Comparison of ENCODE assay signal across 8 cellular contexts in the genomic region with DNA sequence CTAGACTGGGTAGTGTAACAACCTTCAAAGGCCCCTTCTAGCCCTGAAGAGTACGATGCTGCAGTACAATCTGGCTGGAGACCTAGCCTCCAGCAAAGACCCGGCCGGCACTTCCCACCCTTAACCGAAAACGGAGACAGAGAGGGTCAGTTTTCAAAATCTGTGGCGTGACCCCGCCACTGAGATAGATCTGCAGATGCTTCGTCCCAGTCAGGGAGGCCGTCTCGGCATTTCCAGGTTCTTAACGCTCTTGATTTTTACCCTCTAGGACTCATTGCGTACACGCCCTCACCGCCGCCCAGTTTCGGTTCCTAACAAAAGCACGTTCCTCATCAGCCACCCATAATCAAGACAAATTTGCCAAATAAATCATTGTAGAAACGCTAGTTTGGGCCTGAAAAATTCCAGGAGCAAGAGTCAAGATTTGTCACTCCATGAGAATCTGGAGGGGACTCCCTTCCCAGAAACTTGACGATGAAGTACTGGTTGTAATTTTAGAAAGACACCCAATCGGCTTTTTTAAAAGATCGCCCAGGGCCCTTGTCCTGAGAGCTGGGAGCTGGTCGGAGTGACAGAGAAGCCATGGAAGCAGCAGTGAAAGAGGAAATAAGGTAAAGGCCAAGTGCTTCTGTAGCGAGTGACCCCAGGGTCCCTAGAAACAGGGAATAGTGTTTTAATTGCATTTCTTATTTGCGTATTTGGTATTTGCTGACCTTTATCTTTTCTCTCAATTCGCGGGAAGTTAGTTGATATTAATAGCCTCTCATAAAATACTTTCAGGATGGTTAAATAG. TPM values are rescaled to one million over a fixed set of nuclear protein-coding genes. Genes with fewer than 3 reads are reported as not detected.
DNase-seq lines count a peak whose midpoint lies in the region; ATAC-seq and TF ChIP-seq lines count a peak whose summit lies in the region.

No MANE protein-coding gene starts in this region.

- H2AFZ ChIP-seq in ACC112 (ENCODE audit: low read length, unreplicated experiment) (peak overlapping the region; percentile 80), neuron (ENCODE audit: low read depth, low read length) (peak overlapping the region; percentile 9)

- peaks cover 55% of the 10 kb centered on the region for H3K79me2 ChIP-seq in ACC112 (ENCODE audit: control insufficient read depth, insufficient read depth, low read length, unreplicated experiment)

- H3K36me3 ChIP-seq in ACC112 (ENCODE audit: insufficient read depth, low read length), result peaks cover 13% of the 10 kb centered on the region; the same call in 1 of the 2 replicates
- H3K36me3 ChIP-seq in neuron (ENCODE audit: insufficient read depth, low read length), result peaks cover 6% of the 10 kb centered on the region

- DNase-seq in RPMI7951 (ENCODE audit: low read depth), result peak; percentile 68
- peak; percentile 34 for DNase-seq in activated gamma-delta T cell treated with anti-CD3 and anti-CD28 coated beads, Interleukin-2, amount 50 U/mL, for 16 hours (ENCODE audit: low read depth)
- peak; percentile 92 to 95 for DNase-seq in foreskin keratinocyte
- peak; percentile 51 for DNase-seq in stromal cell of bone marrow (ENCODE audit: low read depth)

- H3K27ac ChIP-seq in ACC112 (ENCODE audit: low read depth, low read length) (peak overlapping the region; percentile 95), foreskin keratinocyte (peak overlapping the region; percentile 99)

- peak overlapping the region; percentile 79 for H3K4me3 ChIP-seq in ACC112 (ENCODE audit: low read depth, low read length)
- H3K4me3 ChIP-seq in neuron (ENCODE audit: low read length), result peak overlapping the region; percentile 84

- no peak for TF ChIP-seq CTCF in foreskin keratinocyte (conservative IDR thresholded peaks at IDR 0.05)

- H3K27me3 ChIP-seq in ACC112 (ENCODE audit: insufficient read depth, low read length), result no peaks in the 10 kb centered on the region
- H3K27me3 ChIP-seq in foreskin keratinocyte, result no peaks in the 10 kb centered on the region
- H3K27me3 ChIP-seq in neuron (ENCODE audit: insufficient read depth, low read length), result no peaks in the 10 kb centered on the region

- H3K4me1 ChIP-seq in ACC112 (ENCODE audit: control insufficient read depth, insufficient read depth, low read length, unreplicated experiment), result peaks cover 25% of the 10 kb centered on the region
- peaks cover 13% of the 10 kb centered on the region for H3K4me1 ChIP-seq in foreskin keratinocyte
- peaks cover 28% of the 10 kb centered on the region for H3K4me1 ChIP-seq in neuron (ENCODE audit: insufficient read depth, low read length)

- ATAC-seq in GM19023 (IDR thresholded peaks at IDR 0.05; ENCODE audit: unreplicated experiment) (peak; percentile 26), HG03460 (IDR thresholded peaks at IDR 0.05; ENCODE audit: unreplicated experiment) (peak; percentile 27), foreskin keratinocyte (peak; percentile 49)

- no peaks in the 10 kb centered on the region for H3K9me3 ChIP-seq in neuron (ENCODE audit: low read length)

RNA-seq across cellular contexts. Expression of a gene that starts 0.9 kb away (rescaled TPM):
- total RNA-seq in RPMI7951 (2014; rRNA removed; shearing (Covaris generic)), result 76.7 and 80.0 TPM in 2 replicates
- 49.6 and 54.4 TPM in 2 replicates for total RNA-seq in foreskin keratinocyte
- 22.3 and 24.4 TPM in 2 replicates for polyA plus RNA-seq in foreskin keratinocyte

RNA-seq across cellular contexts. Expression of a gene that starts 1.1 kb away (rescaled TPM):
- 19.0 and 25.1 TPM in 2 replicates for total RNA-seq in RPMI7951 (2014; rRNA removed; shearing (Covaris generic))
- 33.4 and 35.2 TPM in 2 replicates for total RNA-seq in foreskin keratinocyte
- 13.6 and 15.0 TPM in 2 replicates for polyA plus RNA-seq in foreskin keratinocyte

Comparison
In these comparisons a context has a peak if more than half of its experiments do, and no peak if none do; other contexts are left out.
1. Peak in every context shown above with its lines: DNase-seq, ATAC-seq, H3K4me3 ChIP-seq and H3K27ac ChIP-seq.
2. DNase-seq: peak in every context shown above with its lines; median percentile 94 in foreskin keratinocyte; 68 in RPMI7951; 51 in stromal cell of bone marrow; 34 in activated gamma-delta T cell treated with anti-CD3 and anti-CD28 coated beads, Interleukin-2, amount 50 U/mL, for 16 hours.